ENCODE assay signal across 8 cellular contexts in genomic region chr20:50071039-50071888, GRCh38. TPM values are rescaled to one million over a fixed set of nuclear protein-coding genes. Genes with fewer than 3 reads are reported as not detected.
DNase-seq lines count a peak whose midpoint lies in the region; ATAC-seq, FAIRE-seq and TF ChIP-seq lines count a peak whose summit lies in the region.

No MANE protein-coding gene starts in this region.

- ATAC-seq in GM19463 (IDR thresholded peaks at IDR 0.05; ENCODE audit: unreplicated experiment): peak; percentile 90

- H3K36me3 ChIP-seq in BE2C (no peaks in the 10 kb centered on the region), endocrine pancreas (ENCODE audit: control insufficient read depth, insufficient read depth, low read length) (no peaks in the 10 kb centered on the region)

- peak; percentile 99 for FAIRE-seq in HTR-8/SVneo (lab: Jason Lieb, UNC)

- peak; percentile 97 for TF ChIP-seq CTCF in BE2C (IDR thresholded peaks at IDR 0.05; ENCODE audit: low read depth, low read length)

- H3K4me3 ChIP-seq in BE2C (ENCODE audit: low read depth, low read length) (peak overlapping the region; percentile 37), endocrine pancreas (ENCODE audit: control insufficient read depth, insufficient read depth, low read length) (no peak overlapping the region)

- no peaks in the 10 kb centered on the region; the same call in 1 of the 2 replicates for H3K4me1 ChIP-seq in BE2C
- H3K4me1 ChIP-seq in endocrine pancreas (ENCODE audit: control insufficient read depth, insufficient read depth, low read length): no peaks in the 10 kb centered on the region

- H3K27me3 ChIP-seq in BE2C (no peaks in the 10 kb centered on the region), endocrine pancreas (ENCODE audit: control insufficient read depth, insufficient read depth, low read length) (no peaks in the 10 kb centered on the region)

- no peaks in the 10 kb centered on the region for H3K9me3 ChIP-seq in BE2C
- H3K9me3 ChIP-seq in endocrine pancreas (ENCODE audit: control insufficient read depth, low read length): no peaks in the 10 kb centered on the region

- peak; percentile 92 for DNase-seq in BE2C
- peak; percentile 99 for DNase-seq in HTR-8/SVneo (ENCODE audit: insufficient read length, low spot score)
- DNase-seq in NK-92 treated with Interleukin-12 subunit alpha and Interleukin-12 subunit beta, amount 100 ng/mL, for 24 hours (lab: John Stamatoyannopoulos, UW): peak; percentile 79
- DNase-seq in activated CD8-positive, alpha-beta memory T cell treated with anti-CD3 and anti-CD28 coated beads for 4 hours (ENCODE audit: low read depth in 2 of 2): peak; percentile 75 to 87
- peak; percentile 92 for DNase-seq in midbrain (lab: John Stamatoyannopoulos, UW)
- peak; percentile 78 for DNase-seq in stimulated activated CD8-positive, alpha-beta memory T cell treated with anti-CD3 and anti-CD28 coated beads, Interleukin-15, amount 100 ng/mL, for 48 hours (ENCODE audit: low read depth in 2 of 2)

- peak overlapping the region; percentile 20 for H3K9ac ChIP-seq in endocrine pancreas (ENCODE audit: control insufficient read depth, insufficient read depth, low read length)

RNA-seq across cellular contexts. Expression of gene UBE2V1, which starts 41.7 kb away (rescaled TPM):
- polyA plus RNA-seq in BE2C (2012; ENCODE audit: insufficient read depth, insufficient read length, low read depth): 88.4 TPM
